Comparison of ENCODE assay signal across 7 cellular contexts in genomic region chr13:20128459-20128927, GRCh38. TPM values are rescaled to one million over a fixed set of nuclear protein-coding genes. Genes with fewer than 3 reads are reported as not detected.
A peak's percentile ranks its signal among the peaks of the same experiment; 100 is the strongest.
DNase-seq lines count a peak whose midpoint lies in the region; ATAC-seq, FAIRE-seq and TF ChIP-seq lines count a peak whose summit lies in the region.

No MANE protein-coding gene starts in this region.

- H3K27ac ChIP-seq in HepG2 (ENCODE audit: extremely low read length, insufficient read depth, low read length) = peak overlapping the region; percentile 96
- no peak overlapping the region for H3K27ac ChIP-seq in thymus (ENCODE audit: low read depth)

- H4K20me1 ChIP-seq in HepG2 (ENCODE audit: insufficient read depth, low read length) = no peaks in the 10 kb centered on the region

- no peak for DNase-seq in astrocyte of the spinal cord (ENCODE audit: low read depth, low spot score)
- DNase-seq in HepG2 (ENCODE audit: low spot score) = peak; percentile 15
- no peak for DNase-seq in germinal center (ENCODE audit: low spot score)
- DNase-seq in NCI-H226 = no peak

- no peak; a peak in 1 of 4 replicates for TF ChIP-seq POLR2A in HepG2 (IDR thresholded peaks at IDR 0.05; ENCODE audit: insufficient read depth in 1 of 2, low read depth in 2 of 2, low read length in 2 of 2)

- intact Hi-C loops in HepG2 (cut with micrococcal nuclease; ENCODE audit: unreplicated experiment) = loop anchor here (1.0 kb wide), 2 partner anchors 8 to 35 kb away; no protein-coding TSS in a partner anchor

- H2AFZ ChIP-seq in HepG2 (ENCODE audit: low read length) = no peak overlapping the region

- TF ChIP-seq EP300 in HepG2 (IDR thresholded peaks at IDR 0.05; ENCODE audit: low read depth in 2 of 2, low read length in 2 of 2) (no peak), HepG2 (CRISPR knock-in tag; IDR thresholded peaks at IDR 0.05; ENCODE audit: borderline replicate concordance) (no peak)

- H3K4me1 ChIP-seq in HepG2 (ENCODE audit: insufficient read depth, low read length) = peaks cover 33% of the 10 kb centered on the region
- H3K4me1 ChIP-seq in thymus (ENCODE audit: control insufficient read depth, insufficient read depth, low read length) = peaks cover 4% of the 10 kb centered on the region

- CTCF ChIA-PET in HepG2 (lab: Yijun Ruan, JAX; ENCODE audit: low intra/inter-chr PET ratio, low total read pairs) = interaction anchor here (1.4 kb wide), 1 partner anchor 35 kb away, joined by 8 read pairs; no protein-coding TSS in a partner anchor

- no peaks in the 10 kb centered on the region; a peak in 1 of 5 replicates for H3K27me3 ChIP-seq in HepG2 (ENCODE audit: control insufficient read depth in 1 of 2, insufficient read depth in 2 of 2, low read length in 2 of 2)
- H3K27me3 ChIP-seq in thymus (ENCODE audit: control insufficient read depth, insufficient read depth) = peaks cover 30% of the 10 kb centered on the region

- FAIRE-seq in HepG2 (lab: Jason Lieb, UNC) = no peak

- TF ChIP-seq RAD21 in HepG2 (CRISPR knock-in tag; IDR thresholded peaks at IDR 0.05) = no peak

- H3K4me2 ChIP-seq in HepG2 (ENCODE audit: low read depth, low read length) = peak overlapping the region; percentile 88

- no peaks in the 10 kb centered on the region for H3K9me3 ChIP-seq in HepG2 (ENCODE audit: low read length)
- peaks cover 3% of the 10 kb centered on the region for H3K9me3 ChIP-seq in thymus (ENCODE audit: control insufficient read depth)

- 0% methylated on average over 13 of the region's 28 CpGs for WGBS in HepG2 (ENCODE audit: low lambda C conversion rate)
- under 1% methylated on average over 28 of the region's 28 CpGs for WGBS in thymus

- ATAC-seq in GM19023 (IDR thresholded peaks at IDR 0.05; ENCODE audit: unreplicated experiment) (peak; percentile 22), HG03521 (IDR thresholded peaks at IDR 0.05; ENCODE audit: unreplicated experiment) (peak; percentile 8), HepG2 (peak; percentile 73)

- in situ Hi-C loops in astrocyte of the spinal cord (cut with HindIII; ENCODE audit: low sequenced_read_pairs) (no loop called here), HepG2 (cut with HindIII; ENCODE audit: extremely low pct_ligation_motif_present, low pct_unique_long_range_greater_than_20kb) (no loop called here)

- TF ChIP-seq CTCF in astrocyte of the spinal cord (IDR thresholded peaks at IDR 0.05; ENCODE audit: low read depth, low read length) = peak; percentile 26
- peak; percentile 80 for TF ChIP-seq CTCF in HepG2 (CRISPR knock-in tag; IDR thresholded peaks at IDR 0.05)

- H3K9ac ChIP-seq in HepG2 (ENCODE audit: insufficient read depth, low read depth, low read length) = peak overlapping the region; percentile 86

- H3K79me2 ChIP-seq in HepG2 (ENCODE audit: insufficient read depth, low read length) = no peaks in the 10 kb centered on the region

- POLR2A ChIA-PET in HepG2 (lab: Yijun Ruan, JAX) = interaction anchor here (1.3 to 1.5 kb wide), 3 partner anchors 12 to 41 kb away, joined by 3 to 6 read pairs (median 3); no protein-coding TSS in a partner anchor

- H3K36me3 ChIP-seq in HepG2 (replicated peaks in 1 of 2; ENCODE audit: control insufficient read depth in 1 of 2, insufficient read depth in 2 of 2, low read length in 2 of 2) (no peaks in the 10 kb centered on the region), thymus (ENCODE audit: control insufficient read depth, insufficient read depth) (no peaks in the 10 kb centered on the region)

- BruUV-seq in HepG2 (replicated peaks; lab: Mats Ljungman, UMichigan) = no TSS peak

- H3K4me3 ChIP-seq in astrocyte of the spinal cord (ENCODE audit: low read depth, low read length) (peak overlapping the region; percentile 42), HepG2 (replicated peaks in 1 of 3; ENCODE audit: insufficient read depth in 1 of 3, low read depth in 2 of 3, low read length in 3 of 3) (peak overlapping the region; percentile 74 to 83 (median 79)), thymus (ENCODE audit: low read length) (peak overlapping the region; percentile 43)

TF ChIP-seq in HepG2, 621 proteins besides CTCF, POLR2A, EP300 and RAD21 (continues in another document):
- peak; percentile 21; the same call in 1 of the 2 replicates for TF ChIP-seq ZNF235 (CRISPR knock-in tag; IDR thresholded peaks at IDR 0.05; ENCODE audit: borderline replicate concordance)
- 0 out of 2 replicates have a peak, but pooled peaks have one; percentile 50 for TF ChIP-seq SNAI1 (CRISPR knock-in tag; IDR thresholded peaks at IDR 0.05; ENCODE audit: borderline replicate concordance)
- no peak for TF ChIP-seq ESRRA (CRISPR knock-in tag; IDR thresholded peaks at IDR 0.05; ENCODE audit: low read depth)
- no peak for TF ChIP-seq ZNF550 (CRISPR knock-in tag; IDR thresholded peaks at IDR 0.05; ENCODE audit: borderline replicate concordance)
- TF ChIP-seq ZNF724P (CRISPR knock-in tag; IDR thresholded peaks at IDR 0.05; ENCODE audit: borderline replicate concordance) = no peak
- TF ChIP-seq ZBTB37 (CRISPR knock-in tag; IDR thresholded peaks at IDR 0.05) = 0 out of 2 replicates have a peak, but pooled peaks have one; percentile 22
- TF ChIP-seq ZNF101 (CRISPR knock-in tag; IDR thresholded peaks at IDR 0.05; ENCODE audit: borderline replicate concordance, low read depth) = no peak
- TF ChIP-seq PHF20 (CRISPR knock-in tag; IDR thresholded peaks at IDR 0.05) = no peak
- no peak for TF ChIP-seq ZNF780A (CRISPR knock-in tag; IDR thresholded peaks at IDR 0.05)
- TF ChIP-seq, protein P1, sequence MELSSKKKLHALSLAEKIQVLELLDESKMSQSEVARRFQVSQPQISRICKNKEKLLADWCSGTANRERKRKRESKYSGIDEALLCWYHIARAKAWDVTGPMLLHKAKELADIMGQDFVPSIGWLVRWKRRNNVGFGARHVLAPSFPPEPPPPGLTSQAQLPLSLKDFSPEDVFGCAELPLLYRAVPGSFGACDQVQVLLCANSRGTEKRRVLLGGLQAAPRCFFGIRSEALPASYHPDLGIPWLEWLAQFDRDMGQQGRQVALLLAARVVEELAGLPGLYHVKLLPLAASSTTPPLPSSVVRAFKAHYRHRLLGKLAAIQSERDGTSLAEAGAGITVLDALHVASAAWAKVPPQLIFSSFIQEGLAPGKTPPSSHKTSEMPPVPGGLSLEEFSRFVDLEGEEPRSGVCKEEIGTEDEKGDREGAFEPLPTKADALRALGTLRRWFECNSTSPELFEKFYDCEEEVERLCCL (CRISPR knock-in tag; IDR thresholded peaks at IDR 0.05; ENCODE audit: borderline replicate concordance) = no peak
- no peak for TF ChIP-seq SUZ12 (IDR thresholded peaks at IDR 0.05; ENCODE audit: low read depth, low read length)
- 0 out of 2 replicates have a peak, but pooled peaks have one; percentile 43 for TF ChIP-seq ZNF766 (CRISPR knock-in tag; IDR thresholded peaks at IDR 0.05; ENCODE audit: borderline replicate concordance)
- peak; percentile 16; the same call in 1 of the 2 replicates for TF ChIP-seq PITX1 (CRISPR knock-in tag; IDR thresholded peaks at IDR 0.05)

RNA-seq across cellular contexts. Expression of gene GJA3, which starts 32.4 kb away (rescaled TPM):
- 0.03 and 0.04 TPM in 2 replicates for total RNA-seq in HepG2 (2016; rRNA removed; fragmentation: Illumina TruSeq; extraction: Trizol)
- total RNA-seq in HepG2 (2016; cell fraction: cytosol; rRNA removed; fragmentation: Illumina TruSeq; extraction: Trizol; ENCODE audit: low read depth) = under 0.01 TPM in 1 of 2 replicates, not detected in the other
- not detected in 2 replicates for total RNA-seq in HepG2 (2016; cell fraction: insoluble cytoplasmic fraction; rRNA removed; fragmentation: Illumina TruSeq; extraction: Trizol)
- not detected in 2 replicates for total RNA-seq in HepG2 (2016; cell fraction: membrane; rRNA removed; fragmentation: Illumina TruSeq; extraction: Trizol)
- total RNA-seq in HepG2 (2016; cell fraction: nucleus; rRNA removed; fragmentation: Illumina TruSeq; extraction: Trizol) = not detected in 2 replicates
- polyA plus RNA-seq in HepG2 (2011; rRNA removed) (0.01 and 0.04 TPM in 2 replicates), thymus (0.14 TPM)
- polyA plus RNA-seq in HepG2 (2011; cell fraction: cytosol; rRNA removed) = 0.01 TPM in 1 of 2 replicates, not detected in the other
- polyA plus RNA-seq in HepG2 (2011; cell fraction: nucleus; rRNA removed) = not detected in 2 replicates
- 0.04 TPM in 1 of 2 replicates, not detected in the other for polyA plus RNA-seq in HepG2 (2012)
- not detected in 2 replicates for polyA plus RNA-seq in HepG2 (2016; cell fraction: cytosol; fragmentation: Illumina TruSeq; extraction: Trizol; ENCODE audit: low read depth)
- polyA plus RNA-seq in HepG2 (2016; cell fraction: insoluble cytoplasmic fraction; fragmentation: Illumina TruSeq; extraction: Trizol; ENCODE audit: low read depth) = not detected in 2 replicates
- not detected in 2 replicates for polyA plus RNA-seq in HepG2 (2016; cell fraction: membrane; fragmentation: Illumina TruSeq; extraction: Trizol; ENCODE audit: low read depth)
- polyA plus RNA-seq in HepG2 (2016; cell fraction: nucleus; fragmentation: Illumina TruSeq; extraction: Trizol; ENCODE audit: insufficient read depth, low read depth) = not detected in 2 replicates
- 0.02 TPM in 1 of 2 replicates, not detected in the other for polyA minus RNA-seq in HepG2 (2011; rRNA and poly(A)+ RNA removed; ENCODE audit: low replicate concordance)
- polyA minus RNA-seq in HepG2 (2011; cell fraction: cytosol; rRNA and poly(A)+ RNA removed) = 0.10 TPM in 1 of 2 replicates, not detected in the other
- polyA minus RNA-seq in HepG2 (2011; cell fraction: nucleus; rRNA and poly(A)+ RNA removed) = not detected in 2 replicates

Comparison
In these comparisons a context has a peak if more than half of its experiments do, and no peak if none do; other contexts are left out.
1. ATAC-seq: peak in every context shown above with its lines; median percentile 73 in HepG2; 22 in GM19023; 8 in HG03521.